Comparison of ENCODE assay signal across 1 cellular context in the genomic region with DNA sequence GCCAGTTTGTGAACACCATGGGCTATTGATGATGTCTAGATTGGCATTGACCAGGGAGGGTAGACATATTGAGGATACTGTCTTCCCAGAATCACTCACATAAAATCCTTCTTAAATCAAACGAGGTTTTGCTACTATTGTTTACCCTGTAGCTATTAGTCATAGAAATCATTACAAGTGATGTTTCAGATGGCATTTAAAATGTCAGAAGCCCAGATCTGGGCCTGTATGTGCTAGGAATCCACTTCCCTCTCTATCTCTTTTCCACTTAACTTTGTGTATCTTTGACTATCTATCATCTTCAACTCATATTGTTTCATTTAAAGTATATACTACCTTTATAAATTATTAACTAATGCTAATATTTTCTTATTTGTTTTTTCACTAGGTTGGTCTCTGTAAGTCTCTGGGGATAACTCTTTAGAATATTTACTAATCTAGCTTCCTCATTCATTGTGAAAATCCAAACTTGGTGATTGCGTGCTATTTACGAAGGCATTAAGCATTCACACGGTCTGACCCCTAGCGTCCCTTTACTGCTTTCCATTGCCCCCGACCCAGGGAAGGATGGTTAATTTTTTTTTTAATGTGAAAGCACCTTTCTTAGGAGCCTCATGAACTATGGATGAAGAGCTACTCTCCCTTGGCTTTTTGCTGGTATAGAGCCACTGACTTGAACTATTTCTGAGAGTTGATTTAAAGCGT.
TF ChIP-seq lines count a peak whose summit lies in the region.

No MANE protein-coding gene starts in this region.

TF ChIP-seq in GM23338, 12 proteins besides CTCF, POLR2A, EP300 and RAD21 (continued from another document):
- TF ChIP-seq, protein P1, sequence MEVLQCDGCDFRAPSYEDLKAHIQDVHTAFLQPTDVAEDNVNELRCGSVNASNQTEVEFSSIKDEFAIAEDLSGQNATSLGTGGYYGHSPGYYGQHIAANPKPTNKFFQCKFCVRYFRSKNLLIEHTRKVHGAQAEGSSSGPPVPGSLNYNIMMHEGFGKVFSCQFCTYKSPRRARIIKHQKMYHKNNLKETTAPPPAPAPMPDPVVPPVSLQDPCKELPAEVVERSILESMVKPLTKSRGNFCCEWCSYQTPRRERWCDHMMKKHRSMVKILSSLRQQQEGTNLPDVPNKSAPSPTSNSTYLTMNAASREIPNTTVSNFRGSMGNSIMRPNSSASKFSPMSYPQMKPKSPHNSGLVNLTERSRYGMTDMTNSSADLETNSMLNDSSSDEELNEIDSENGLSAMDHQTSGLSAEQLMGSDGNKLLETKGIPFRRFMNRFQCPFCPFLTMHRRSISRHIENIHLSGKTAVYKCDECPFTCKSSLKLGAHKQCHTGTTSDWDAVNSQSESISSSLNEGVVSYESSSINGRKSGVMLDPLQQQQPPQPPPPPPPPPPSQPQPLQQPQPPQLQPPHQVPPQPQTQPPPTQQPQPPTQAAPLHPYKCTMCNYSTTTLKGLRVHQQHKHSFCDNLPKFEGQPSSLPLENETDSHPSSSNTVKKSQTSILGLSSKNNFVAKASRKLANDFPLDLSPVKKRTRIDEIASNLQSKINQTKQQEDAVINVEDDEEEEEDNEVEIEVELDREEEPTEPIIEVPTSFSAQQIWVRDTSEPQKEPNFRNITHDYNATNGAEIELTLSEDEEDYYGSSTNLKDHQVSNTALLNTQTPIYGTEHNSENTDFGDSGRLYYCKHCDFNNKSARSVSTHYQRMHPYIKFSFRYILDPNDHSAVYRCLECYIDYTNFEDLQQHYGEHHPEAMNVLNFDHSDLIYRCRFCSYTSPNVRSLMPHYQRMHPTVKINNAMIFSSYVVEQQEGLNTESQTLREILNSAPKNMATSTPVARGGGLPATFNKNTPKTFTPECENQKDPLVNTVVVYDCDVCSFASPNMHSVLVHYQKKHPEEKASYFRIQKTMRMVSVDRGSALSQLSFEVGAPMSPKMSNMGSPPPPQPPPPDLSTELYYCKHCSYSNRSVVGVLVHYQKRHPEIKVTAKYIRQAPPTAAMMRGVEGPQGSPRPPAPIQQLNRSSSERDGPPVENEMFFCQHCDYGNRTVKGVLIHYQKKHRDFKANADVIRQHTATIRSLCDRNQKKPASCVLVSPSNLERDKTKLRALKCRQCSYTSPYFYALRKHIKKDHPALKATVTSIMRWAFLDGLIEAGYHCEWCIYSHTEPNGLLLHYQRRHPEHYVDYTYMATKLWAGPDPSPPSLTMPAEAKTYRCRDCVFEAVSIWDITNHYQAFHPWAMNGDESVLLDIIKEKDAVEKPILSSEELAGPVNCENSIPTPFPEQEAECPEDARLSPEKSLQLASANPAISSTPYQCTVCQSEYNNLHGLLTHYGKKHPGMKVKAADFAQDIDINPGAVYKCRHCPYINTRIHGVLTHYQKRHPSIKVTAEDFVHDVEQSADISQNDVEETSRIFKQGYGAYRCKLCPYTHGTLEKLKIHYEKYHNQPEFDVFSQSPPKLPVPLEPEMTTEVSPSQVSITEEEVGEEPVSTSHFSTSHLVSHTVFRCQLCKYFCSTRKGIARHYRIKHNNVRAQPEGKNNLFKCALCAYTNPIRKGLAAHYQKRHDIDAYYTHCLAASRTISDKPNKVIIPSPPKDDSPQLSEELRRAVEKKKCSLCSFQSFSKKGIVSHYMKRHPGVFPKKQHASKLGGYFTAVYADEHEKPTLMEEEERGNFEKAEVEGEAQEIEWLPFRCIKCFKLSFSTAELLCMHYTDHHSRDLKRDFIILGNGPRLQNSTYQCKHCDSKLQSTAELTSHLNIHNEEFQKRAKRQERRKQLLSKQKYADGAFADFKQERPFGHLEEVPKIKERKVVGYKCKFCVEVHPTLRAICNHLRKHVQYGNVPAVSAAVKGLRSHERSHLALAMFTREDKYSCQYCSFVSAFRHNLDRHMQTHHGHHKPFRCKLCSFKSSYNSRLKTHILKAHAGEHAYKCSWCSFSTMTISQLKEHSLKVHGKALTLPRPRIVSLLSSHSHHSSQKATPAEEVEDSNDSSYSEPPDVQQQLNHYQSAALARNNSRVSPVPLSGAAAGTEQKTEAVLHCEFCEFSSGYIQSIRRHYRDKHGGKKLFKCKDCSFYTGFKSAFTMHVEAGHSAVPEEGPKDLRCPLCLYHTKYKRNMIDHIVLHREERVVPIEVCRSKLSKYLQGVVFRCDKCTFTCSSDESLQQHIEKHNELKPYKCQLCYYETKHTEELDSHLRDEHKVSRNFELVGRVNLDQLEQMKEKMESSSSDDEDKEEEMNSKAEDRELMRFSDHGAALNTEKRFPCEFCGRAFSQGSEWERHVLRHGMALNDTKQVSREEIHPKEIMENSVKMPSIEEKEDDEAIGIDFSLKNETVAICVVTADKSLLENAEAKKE (CRISPR knock-in tag; IDR thresholded peaks at IDR 0.05) = no peak
